Comparison of ENCODE assay signal across 9 cellular contexts in the genomic region with DNA sequence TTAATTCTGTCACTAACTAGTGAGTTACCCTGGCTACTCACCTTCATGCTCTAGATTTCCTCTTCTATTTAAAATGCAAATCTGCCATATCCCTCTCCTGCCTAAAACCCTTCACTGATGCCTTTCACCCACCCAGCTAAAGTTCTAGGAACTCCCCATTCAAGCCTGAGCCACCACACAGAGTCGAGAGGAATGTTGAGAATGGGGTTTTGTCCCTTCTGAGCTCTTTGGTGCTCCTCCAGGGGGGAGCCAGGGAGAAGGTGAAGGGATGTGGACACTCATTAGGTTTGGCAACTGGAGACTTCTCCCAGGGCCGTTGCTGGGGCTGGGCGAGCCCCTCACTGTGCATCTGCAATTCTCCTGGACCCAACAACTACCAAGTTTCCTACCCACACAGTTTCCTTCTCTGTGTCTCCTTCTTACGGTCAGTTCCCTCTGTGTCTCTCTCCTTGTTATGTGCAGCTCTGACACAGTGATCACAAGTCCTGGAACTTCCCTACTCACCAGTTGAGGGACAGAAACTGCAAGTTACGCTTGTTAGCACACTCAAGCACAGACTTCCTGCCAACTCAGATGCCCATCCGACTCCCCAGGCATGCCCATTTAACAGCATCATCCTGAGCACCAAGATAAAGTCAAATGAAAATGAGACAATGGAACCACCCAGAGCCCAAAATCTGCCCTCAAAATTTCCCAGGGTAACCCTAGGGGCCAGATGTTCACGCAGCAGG.
DNase-seq lines count a peak whose midpoint lies in the region; ATAC-seq lines count a peak whose summit lies in the region.
"Had no signal": no experiment of that assay in that cellular context is flagged by ENCODE, and none has a peak within 500 bp of the region (broad histone marks: within the 10 kb centered on the region; RNA-seq: fewer than 3 reads in every experiment).

No MANE protein-coding gene starts in this region.

- peaks cover 49 to 69% of the 10 kb centered on the region in 2 donors for H3K4me1 Mint-ChIP-seq in effector memory CD8-positive, alpha-beta T cell (ENCODE audit: low read depth in 2 of 2)
- H3K4me1 Mint-ChIP-seq in stimulated activated memory B cell treated with anti-CD40 and anti-IgM and Interleukin-4, amounts not matched to agents 10 μg/mL and 1 μg/mL and 100 μg/mL, for 72 hours, result peaks cover 51% of the 10 kb centered on the region

- H3K4me3 Mint-ChIP-seq in effector memory CD8-positive, alpha-beta T cell, result peak overlapping the region; percentile 41 to 61
- peak overlapping the region; percentile 22 for H3K4me3 Mint-ChIP-seq in stimulated activated memory B cell treated with anti-CD40 and anti-IgM and Interleukin-4, amounts not matched to agents 10 μg/mL and 1 μg/mL and 100 μg/mL, for 72 hours

- H3K27ac Mint-ChIP-seq in effector memory CD8-positive, alpha-beta T cell, result peak overlapping the region; percentile 57 to 84
- peak overlapping the region; percentile 83 for H3K27ac Mint-ChIP-seq in stimulated activated memory B cell treated with anti-CD40 and anti-IgM and Interleukin-4, amounts not matched to agents 10 μg/mL and 1 μg/mL and 100 μg/mL, for 72 hours

- no peaks in the 10 kb centered on the region for H3K27me3 Mint-ChIP-seq in effector memory CD8-positive, alpha-beta T cell
- no peaks in the 10 kb centered on the region for H3K27me3 Mint-ChIP-seq in stimulated activated memory B cell treated with anti-CD40 and anti-IgM and Interleukin-4, amounts not matched to agents 10 μg/mL and 1 μg/mL and 100 μg/mL, for 72 hours

- peak; percentile 73 for ATAC-seq in HG03097 (IDR thresholded peaks at IDR 0.05; ENCODE audit: low FRiP score, unreplicated experiment)
- ATAC-seq in effector memory CD8-positive, alpha-beta T cell (replicated peaks), result peak; percentile 67
- peak; percentile 91 for ATAC-seq in stimulated activated memory B cell treated with anti-CD40 and anti-IgM and Interleukin-4, amounts not matched to agents 10 μg/mL and 1 μg/mL and 100 μg/mL, for 72 hours
- no peak for ATAC-seq in HG03520 (IDR thresholded peaks at IDR 0.05; ENCODE audit: unreplicated experiment)

- DNase-seq in DMS53 (lab: John Stamatoyannopoulos, UW) (peak; percentile 52), DMS53 treated with DMSO at 0.1 percent for 48 hours (lab: John Stamatoyannopoulos, UW; ENCODE audit: unreplicated experiment) (no peak), amniotic stem cell (lab: John Stamatoyannopoulos, UW) (no peak), RKO (ENCODE audit: low spot score) (no peak)
- no peak for DNase-seq in effector memory CD8-positive, alpha-beta T cell
- DNase-seq: psoas muscle had no signal

- H3K36me3 Mint-ChIP-seq in effector memory CD8-positive, alpha-beta T cell (ENCODE audit: insufficient read depth), result peaks cover 2% of the 10 kb centered on the region
- peaks cover 11% of the 10 kb centered on the region for H3K36me3 Mint-ChIP-seq in stimulated activated memory B cell treated with anti-CD40 and anti-IgM and Interleukin-4, amounts not matched to agents 10 μg/mL and 1 μg/mL and 100 μg/mL, for 72 hours

- H3K9me3 Mint-ChIP-seq in effector memory CD8-positive, alpha-beta T cell, result no peaks in the 10 kb centered on the region
- no peaks in the 10 kb centered on the region for H3K9me3 Mint-ChIP-seq in stimulated activated memory B cell treated with anti-CD40 and anti-IgM and Interleukin-4, amounts not matched to agents 10 μg/mL and 1 μg/mL and 100 μg/mL, for 72 hours
